ENCODE assay signal across 1 cellular context in genomic region chr15:91040851-91041250, GRCh38.
TF ChIP-seq lines count a peak whose summit lies in the region.

No MANE protein-coding gene starts in this region.

TF ChIP-seq in HepG2, 621 proteins besides CTCF, POLR2A, EP300 and RAD21:
- TF ChIP-seq ZNF816 (CRISPR knock-in tag; IDR thresholded peaks at IDR 0.05; ENCODE audit: borderline replicate concordance) (no peak), CENPX (CRISPR knock-in tag; IDR thresholded peaks at IDR 0.05) (no peak), FLYWCH1 (CRISPR knock-in tag; IDR thresholded peaks at IDR 0.05) (no peak), ZNF660 (CRISPR knock-in tag; IDR thresholded peaks at IDR 0.05; ENCODE audit: borderline replicate concordance, low read depth) (no peak), ZBTB38 (CRISPR knock-in tag; IDR thresholded peaks at IDR 0.05) (no peak), ZSCAN25 (CRISPR knock-in tag; IDR thresholded peaks at IDR 0.05) (no peak)
